ENCODE assay signal across 1 cellular context in the genomic region with DNA sequence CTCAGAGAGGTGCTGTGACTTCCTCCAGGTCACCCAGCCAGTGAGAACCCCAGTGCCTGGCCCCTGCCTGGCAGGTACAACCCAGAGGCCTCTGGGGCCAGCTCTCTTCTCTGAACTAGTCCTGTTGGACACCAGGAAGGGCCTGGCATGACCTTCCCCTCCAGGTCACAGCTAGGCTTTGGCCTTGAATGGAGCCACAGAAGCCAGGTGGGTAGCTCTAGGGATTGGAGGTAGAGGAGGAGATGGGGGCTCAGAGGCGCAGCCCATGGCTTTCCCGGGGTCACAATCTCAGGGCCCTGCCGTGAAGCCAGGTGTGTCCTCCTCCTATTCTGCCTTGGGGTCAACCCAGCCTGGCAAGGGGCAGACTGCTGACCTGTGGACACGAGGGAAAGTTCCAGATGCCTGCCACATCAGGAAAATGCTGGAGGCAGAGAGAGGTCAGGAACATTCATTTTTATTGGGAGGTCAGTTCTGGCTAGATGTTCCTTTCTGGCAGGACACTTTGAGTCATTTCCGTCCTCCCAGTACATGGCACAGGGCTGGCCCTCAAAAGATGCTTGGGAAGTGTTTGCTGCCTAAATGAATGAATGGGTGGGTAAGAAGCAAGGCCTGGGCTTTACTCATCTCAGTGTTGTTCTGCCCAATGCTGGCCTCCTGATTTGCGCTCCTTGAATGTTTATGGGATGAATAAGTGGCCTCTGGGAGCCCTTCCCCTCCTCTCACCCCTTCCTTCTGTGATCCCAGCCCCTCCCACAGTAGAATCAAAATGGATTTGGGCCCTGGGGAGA.
TF ChIP-seq lines count a peak whose summit lies in the region.

No MANE protein-coding gene starts in this region.

TF ChIP-seq in HepG2, 621 proteins besides CTCF, POLR2A, EP300 and RAD21:
- TF ChIP-seq NR2C2 (CRISPR knock-in tag; IDR thresholded peaks at IDR 0.05; ENCODE audit: borderline replicate concordance) (no peak), ZFY (CRISPR knock-in tag; IDR thresholded peaks at IDR 0.05) (no peak), ELF4 (CRISPR knock-in tag; IDR thresholded peaks at IDR 0.05; ENCODE audit: borderline replicate concordance) (no peak), TCF7L2 (IDR thresholded peaks at IDR 0.05; ENCODE audit: low read depth, low read length) (no peak), KMT2A (CRISPR knock-in tag; IDR thresholded peaks at IDR 0.05) (no peak), TBX2 (CRISPR knock-in tag; IDR thresholded peaks at IDR 0.05; ENCODE audit: borderline replicate concordance) (0 out of 2 replicates have a peak, but pooled peaks have one; percentile 10), ZFX (CRISPR knock-in tag; IDR thresholded peaks at IDR 0.05; ENCODE audit: low read depth) (0 out of 2 replicates have a peak, but pooled peaks have one; percentile 14), ZNF737 (CRISPR knock-in tag; IDR thresholded peaks at IDR 0.05; ENCODE audit: borderline replicate concordance) (no peak), RAD51 (IDR thresholded peaks at IDR 0.05; ENCODE audit: borderline replicate concordance) (no peak), ZNF768 (CRISPR knock-in tag; IDR thresholded peaks at IDR 0.05) (peak; percentile 91; the same call in 1 of the 2 replicates), KLF11 (CRISPR knock-in tag; IDR thresholded peaks at IDR 0.05) (no peak), ZNF143 (CRISPR knock-in tag; IDR thresholded peaks at IDR 0.05) (no peak), ZBTB43 (CRISPR knock-in tag; conservative IDR thresholded peaks at IDR 0.05) (no peak), SCMH1 (CRISPR knock-in tag; IDR thresholded peaks at IDR 0.05; ENCODE audit: borderline replicate concordance) (no peak), BRCA1 (CRISPR knock-in tag; IDR thresholded peaks at IDR 0.05) (no peak), NKX3-1 (CRISPR knock-in tag; IDR thresholded peaks at IDR 0.05) (no peak), ZNF816 (CRISPR knock-in tag; IDR thresholded peaks at IDR 0.05; ENCODE audit: borderline replicate concordance) (no peak), MTA1 (CRISPR knock-in tag; IDR thresholded peaks at IDR 0.05; ENCODE audit: borderline replicate concordance) (no peak), HHEX (CRISPR knock-in tag; IDR thresholded peaks at IDR 0.05) (no peak), CREBL2 (CRISPR knock-in tag; IDR thresholded peaks at IDR 0.05; ENCODE audit: borderline replicate concordance) (no peak)
- TF ChIP-seq, protein P1, sequence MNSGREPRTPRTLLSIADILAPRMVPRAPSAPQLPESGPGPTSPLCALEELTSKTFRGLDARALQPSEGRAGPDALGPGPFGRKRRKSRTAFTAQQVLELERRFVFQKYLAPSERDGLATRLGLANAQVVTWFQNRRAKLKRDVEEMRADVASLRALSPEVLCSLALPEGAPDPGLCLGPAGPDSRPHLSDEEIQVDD (CRISPR knock-in tag; IDR thresholded peaks at IDR 0.05; ENCODE audit: borderline replicate concordance) = no peak
- TF ChIP-seq, protein P2, sequence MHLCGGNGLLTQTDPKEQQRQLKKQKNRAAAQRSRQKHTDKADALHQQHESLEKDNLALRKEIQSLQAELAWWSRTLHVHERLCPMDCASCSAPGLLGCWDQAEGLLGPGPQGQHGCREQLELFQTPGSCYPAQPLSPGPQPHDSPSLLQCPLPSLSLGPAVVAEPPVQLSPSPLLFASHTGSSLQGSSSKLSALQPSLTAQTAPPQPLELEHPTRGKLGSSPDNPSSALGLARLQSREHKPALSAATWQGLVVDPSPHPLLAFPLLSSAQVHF (CRISPR knock-in tag; IDR thresholded peaks at IDR 0.05) = no peak
